ENCODE assay signal across 8 cellular contexts in genomic region chr2:181656450-181657261, GRCh38. TPM values are rescaled to one million over a fixed set of nuclear protein-coding genes. Genes with fewer than 3 reads are reported as not detected.
DNase-seq lines count a peak whose midpoint lies in the region; ATAC-seq and TF ChIP-seq lines count a peak whose summit lies in the region.

Gene CERKL (minus strand): TSS chr2:181657105. CDS start chr2:181657006, 99 bp downstream.

- no peaks in the 10 kb centered on the region for H3K9me2 ChIP-seq in GM23338 (ENCODE audit: insufficient read depth)

- H3F3A ChIP-seq in GM23338 (replicated peaks; ENCODE audit: low read depth) = 0 out of 2 replicates have a peak, but pooled peaks cover 6% of the 10 kb centered on the region

- no peaks in the 10 kb centered on the region for H3K36me3 ChIP-seq in GM23338 (ENCODE audit: insufficient read depth)
- no peaks in the 10 kb centered on the region for H3K36me3 ChIP-seq in osteoblast (ENCODE audit: insufficient read depth, low read length)
- H3K36me3 ChIP-seq in A673 (ENCODE audit: insufficient read depth, low read length, poor library complexity, severe bottlenecking) = no peaks in the 10 kb centered on the region

- no peak for TF ChIP-seq RAD21 in Ishikawa (IDR thresholded peaks at IDR 0.05; ENCODE audit: low read depth)

- TF ChIP-seq EP300 in Ishikawa (IDR thresholded peaks at IDR 0.05; ENCODE audit: borderline replicate concordance) = no peak

- POLR2A ChIA-PET in A673 (lab: Charles Lee; ENCODE audit: low non-redundant PET) = no interaction called here

- H2AFZ ChIP-seq in GM23338 = peak within 1 kb of the TSS; percentile 87
- H2AFZ ChIP-seq in osteoblast (ENCODE audit: low read length) = peak within 1 kb of the TSS; percentile 84

- H3K36me3 Mint-ChIP-seq in activated CD4-positive, alpha-beta T cell treated with anti-CD3 and anti-CD28 coated beads, Interleukin-2, amount 10 ng/mL, durations not matched to agents 24 days and 14 days (ENCODE audit: low read depth) = no peaks in the 10 kb centered on the region
- no peaks in the 10 kb centered on the region for H3K36me3 Mint-ChIP-seq in GM23338 (ENCODE audit: low read depth)

- BruUV-seq in A673 (replicated peaks; lab: Mats Ljungman, UMichigan) = no TSS peak

- peaks cover 8% of the 10 kb centered on the region for H3K4me1 Mint-ChIP-seq in activated CD4-positive, alpha-beta T cell treated with anti-CD3 and anti-CD28 coated beads, Interleukin-2, amount 10 ng/mL, durations not matched to agents 24 days and 14 days
- H3K4me1 Mint-ChIP-seq in GM23338 = peaks cover 28% of the 10 kb centered on the region

- CTCF ChIA-PET in A673 (lab: Charles Lee) = no interaction called here

- DNase-seq in activated CD4-positive, alpha-beta T cell treated with anti-CD3 and anti-CD28 coated beads, Interleukin-2, amount 10 ng/mL, durations not matched to agents 24 days and 14 days = peak; percentile 71
- no peak for DNase-seq in activated CD4-positive, alpha-beta T cell treated with anti-CD3 and anti-CD28 coated beads for 4 hours
- peak; percentile 89 for DNase-seq in GM23338 (ENCODE audit: low spot score)
- peak; percentile 64 for DNase-seq in activated CD8-positive, alpha-beta memory T cell treated with anti-CD3 and anti-CD28 coated beads for 24 hours
- DNase-seq in germinal center (ENCODE audit: low spot score) = peak; percentile 54
- peak; percentile 89 for DNase-seq in osteoblast (ENCODE audit: insufficient read length, low spot score, missing footprints)
- no peak for DNase-seq in A673 (ENCODE audit: low spot score)

- H3K27me3 ChIP-seq in GM23338 (ENCODE audit: insufficient read depth) (peaks cover 91% of the 10 kb centered on the region), osteoblast (ENCODE audit: insufficient read depth, low read length) (peaks cover 22% of the 10 kb centered on the region), A673 (replicated peaks; ENCODE audit: insufficient read depth, low read depth, low read length, poor library complexity) (no peaks in the 10 kb centered on the region)

- intact Hi-C loops in activated CD4-positive, alpha-beta T cell treated with anti-CD3 and anti-CD28 coated beads, Interleukin-2, amount 10 ng/mL, durations not matched to agents 24 days and 14 days (cut with micrococcal nuclease) = loop anchor here (2.0 kb wide), 1 partner anchor 22 kb away; no protein-coding TSS in a partner anchor
- intact Hi-C loops in A673 (cut with micrococcal nuclease; ENCODE audit: unreplicated experiment) = no loop called here

- H3K9me3 Mint-ChIP-seq in activated CD4-positive, alpha-beta T cell treated with anti-CD3 and anti-CD28 coated beads, Interleukin-2, amount 10 ng/mL, durations not matched to agents 24 days and 14 days = no peaks in the 10 kb centered on the region
- no peaks in the 10 kb centered on the region for H3K9me3 Mint-ChIP-seq in GM23338

- H3K9me3 ChIP-seq in osteoblast (ENCODE audit: low read depth, low read length) = no peaks in the 10 kb centered on the region
- H3K9me3 ChIP-seq in A673 (ENCODE audit: low read depth, low read length, poor library complexity, severe bottlenecking) = no peaks in the 10 kb centered on the region

- peak within 1 kb of the TSS; percentile 83 for H3K4me3 Mint-ChIP-seq in activated CD4-positive, alpha-beta T cell treated with anti-CD3 and anti-CD28 coated beads, Interleukin-2, amount 10 ng/mL, durations not matched to agents 24 days and 14 days
- peak within 1 kb of the TSS; percentile 83 for H3K4me3 Mint-ChIP-seq in GM23338

- no peak within 1 kb of the TSS for H3K27ac ChIP-seq in GM23338 (ENCODE audit: low read depth)
- H3K27ac ChIP-seq in osteoblast (ENCODE audit: low read depth, low read length) = no peak within 1 kb of the TSS
- H3K27ac ChIP-seq in A673 (ENCODE audit: low read depth, low read length, poor library complexity, severe bottlenecking) = no peak within 1 kb of the TSS

- TF ChIP-seq CTCF in GM23338 (conservative IDR thresholded peaks at IDR 0.05; ENCODE audit: low read depth in 2 of 2) (no peak), osteoblast (IDR thresholded peaks at IDR 0.05; ENCODE audit: extremely low read depth, low read depth, low read length) (no peak), A673 (conservative IDR thresholded peaks at IDR 0.05; ENCODE audit: low read depth, low read length) (no peak)

- H3K27me3 Mint-ChIP-seq in activated CD4-positive, alpha-beta T cell treated with anti-CD3 and anti-CD28 coated beads, Interleukin-2, amount 10 ng/mL, durations not matched to agents 24 days and 14 days = peaks cover 66% of the 10 kb centered on the region
- peaks cover 55% of the 10 kb centered on the region for H3K27me3 Mint-ChIP-seq in GM23338 (ENCODE audit: insufficient read depth, low read depth, poor library complexity)

- H3K4me3 ChIP-seq in GM23338 (peak within 1 kb of the TSS; percentile 68), osteoblast (ENCODE audit: insufficient read depth, low read length) (peak within 1 kb of the TSS; percentile 70), A673 (ENCODE audit: low read depth, low read length, poor library complexity, severe bottlenecking) (no peak within 1 kb of the TSS)

- H3K79me2 ChIP-seq in GM23338 (replicated peaks; ENCODE audit: insufficient read depth) (no peaks in the 10 kb centered on the region), osteoblast (ENCODE audit: insufficient read depth, low read length) (no peaks in the 10 kb centered on the region)

- H4K20me1 ChIP-seq in GM23338 (replicated peaks; ENCODE audit: insufficient read depth) (no peaks in the 10 kb centered on the region), osteoblast (ENCODE audit: insufficient read depth, low read length) (no peaks in the 10 kb centered on the region)

- peaks cover 28% of the 10 kb centered on the region for H3K4me1 ChIP-seq in GM23338 (ENCODE audit: insufficient read depth)
- H3K4me1 ChIP-seq in osteoblast (ENCODE audit: insufficient read depth, low read length) = no peaks in the 10 kb centered on the region
- H3K4me1 ChIP-seq in A673 (ENCODE audit: insufficient read depth, low read length, poor library complexity, severe bottlenecking) = no peaks in the 10 kb centered on the region

- no peak within 1 kb of the TSS for H3K27ac Mint-ChIP-seq in activated CD4-positive, alpha-beta T cell treated with anti-CD3 and anti-CD28 coated beads, Interleukin-2, amount 10 ng/mL, durations not matched to agents 24 days and 14 days
- no peak within 1 kb of the TSS for H3K27ac Mint-ChIP-seq in GM23338

- peak; percentile 90 for ATAC-seq in GM23338

- peak within 1 kb of the TSS; percentile 95 for H3K4me2 ChIP-seq in GM23338
- H3K4me2 ChIP-seq in osteoblast (ENCODE audit: insufficient read depth, low read length) = peak within 1 kb of the TSS; percentile 85

TF ChIP-seq in GM23338, 12 proteins besides CTCF, POLR2A, EP300 and RAD21:
- TF ChIP-seq EZH2 (IDR thresholded peaks at IDR 0.05; ENCODE audit: low read depth, unreplicated experiment) (no peak), CREB1 (CRISPR knock-in tag; IDR thresholded peaks at IDR 0.05; ENCODE audit: low read depth) (peak; percentile 55), STAT1 (IDR thresholded peaks at IDR 0.05; ENCODE audit: unreplicated experiment) (no peak)

TF ChIP-seq in Ishikawa, 13 proteins besides CTCF, POLR2A, EP300 and RAD21 (continues in another document):
- TF ChIP-seq EGR1 (IDR thresholded peaks at IDR 0.05) (no peak), CEBPB (IDR thresholded peaks at IDR 0.05) (no peak), FOXM1 (IDR thresholded peaks at IDR 0.05; ENCODE audit: borderline replicate concordance, low read depth) (no peak), CREB1 (IDR thresholded peaks at IDR 0.05; ENCODE audit: low read depth) (no peak), USF1 (IDR thresholded peaks at IDR 0.05) (0 out of 2 replicates have a peak, but pooled peaks have one; percentile 5), MAX (IDR thresholded peaks at IDR 0.05) (peak; percentile 33; the same call in 1 of the 2 replicates), REST (IDR thresholded peaks at IDR 0.05; ENCODE audit: low read depth) (no peak)

RNA-seq across cellular contexts. Expression of gene CERKL, which starts in this region (rescaled TPM):
- 0.14 TPM in 1 of 2 replicates, not detected in the other for total RNA-seq in activated CD4-positive, alpha-beta T cell treated with anti-CD3 and anti-CD28 coated beads, Interleukin-2, amount 10 ng/mL, durations not matched to agents 24 days and 14 days
- total RNA-seq in GM23338 (2014; rRNA removed; shearing (Covaris generic)) = 0.69 TPM in 1 of 2 replicates, not detected in the other
- 0.32 and 0.35 TPM in 2 replicates for polyA plus RNA-seq in GM23338 (2016; fragmentation: Nextera tagmentation; extraction: Ambion mirVana)
- under 0.01 TPM in 1 of 2 replicates, not detected in the other for total RNA-seq in osteoblast
- total RNA-seq in A673 (2021) = 0.72 and 0.75 TPM in 2 replicates

Comparison
In these comparisons a context has a peak if more than half of its experiments do, and no peak if none do; other contexts are left out.
1. Peak in DNase-seq in activated CD4-positive, alpha-beta T cell treated with anti-CD3 and anti-CD28 coated beads, Interleukin-2, amount 10 ng/mL, durations not matched to agents 24 days and 14 days; RNA of the gene not detected or under 1 TPM.
2. Peak in DNase-seq, ATAC-seq, H3K4me3 ChIP-seq and H3K4me2 ChIP-seq in GM23338; RNA of the gene not detected or under 1 TPM.
3. Peak in DNase-seq, H3K4me3 ChIP-seq and H3K4me2 ChIP-seq in osteoblast; RNA of the gene not detected or under 1 TPM.
4. DNase-seq: peak in activated CD8-positive, alpha-beta memory T cell treated with anti-CD3 and anti-CD28 coated beads for 24 hours (single experiment) and germinal center (single experiment); none in activated CD4-positive, alpha-beta T cell treated with anti-CD3 and anti-CD28 coated beads for 4 hours (0 of 2) and A673 (single experiment).